10 cellular contexts compared by ENCODE assay signal in the genomic region with DNA sequence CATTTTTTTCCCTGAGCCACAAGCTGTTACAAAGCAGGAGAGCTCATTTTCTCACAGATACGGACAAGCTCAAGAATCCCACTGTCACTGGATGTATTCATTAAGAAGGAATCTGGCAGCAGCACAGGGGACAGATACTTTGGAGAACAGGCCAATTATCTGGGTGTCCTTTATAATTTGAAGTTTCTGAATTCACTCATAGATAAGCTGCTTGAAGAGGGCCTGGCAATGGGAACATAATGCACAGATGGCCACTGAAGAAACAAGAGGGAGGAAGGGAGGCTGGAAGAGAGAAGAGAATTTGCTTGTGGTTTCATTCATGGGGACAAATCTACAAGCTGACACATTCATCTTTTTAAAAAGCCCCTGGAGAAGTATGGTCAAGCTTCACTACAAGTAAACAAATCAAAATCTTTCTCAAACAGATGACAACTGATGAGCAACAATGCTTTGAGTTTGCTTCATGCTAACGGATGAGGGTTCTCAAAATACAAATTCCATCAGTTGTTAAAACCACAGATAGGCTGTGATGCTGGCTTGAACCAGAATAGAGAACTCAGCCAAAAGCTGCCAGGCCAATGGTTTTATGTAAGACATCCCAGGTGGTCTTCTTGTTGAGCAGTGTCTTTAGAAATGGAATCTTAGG. TPM values are rescaled to one million over a fixed set of nuclear protein-coding genes. Genes with fewer than 3 reads are reported as not detected.
A peak's percentile ranks its signal among the peaks of the same experiment; 100 is the strongest.
DNase-seq lines count a peak whose midpoint lies in the region; ATAC-seq and TF ChIP-seq lines count a peak whose summit lies in the region.
"Had no signal": no experiment of that assay in that cellular context is flagged by ENCODE, and none has a peak within 500 bp of the region (broad histone marks: within the 10 kb centered on the region; RNA-seq: fewer than 3 reads in every experiment).

No MANE protein-coding gene starts in this region.

- H3K27ac Mint-ChIP-seq in activated CD4-positive, alpha-beta T cell treated with anti-CD3 and anti-CD28 coated beads, Interleukin-2, amount 10 ng/mL, durations not matched to agents 7 days and 5 days, result peak overlapping the region; percentile 21

- H3K9me3 ChIP-seq in OCI-LY3 (ENCODE audit: insufficient read depth, low read length), result no peaks in the 10 kb centered on the region
- H3K9me3 ChIP-seq in heart left ventricle, result no peaks in the 10 kb centered on the region
- H3K9me3 ChIP-seq in spleen, result no peaks in the 10 kb centered on the region

- TF ChIP-seq CTCF in OCI-LY3 (IDR thresholded peaks at IDR 0.05; ENCODE audit: low read depth, low read length), result no peak
- TF ChIP-seq CTCF in heart left ventricle (IDR thresholded peaks at IDR 0.05), result no peak
- TF ChIP-seq CTCF in spleen (IDR thresholded peaks at IDR 0.05 in 8 of 11, conservative IDR thresholded peaks at IDR 0.05 in 3 of 11), result no peak

- H3K36me3 Mint-ChIP-seq in activated CD4-positive, alpha-beta T cell treated with anti-CD3 and anti-CD28 coated beads, Interleukin-2, amount 10 ng/mL, durations not matched to agents 7 days and 5 days (ENCODE audit: low read depth), result peaks cover 67% of the 10 kb centered on the region

- peaks cover 73% of the 10 kb centered on the region for H4K20me1 ChIP-seq in OCI-LY3 (ENCODE audit: insufficient read depth, low read length)

- CTCF ChIA-PET in activated CD4-positive, alpha-beta T cell treated with anti-CD3 and anti-CD28 coated beads, Interleukin-2, amount 10 ng/mL, durations not matched to agents 7 days and 5 days (lab: Charles Lee), result interaction anchor here (0.5 to 3.4 kb wide), 2 partner anchors 11 to 73 kb away, joined by 3 to 30 read pairs; a partner anchor contains a TSS

- H3K27me3 Mint-ChIP-seq in activated CD4-positive, alpha-beta T cell treated with anti-CD3 and anti-CD28 coated beads, Interleukin-2, amount 10 ng/mL, durations not matched to agents 7 days and 5 days, result no peaks in the 10 kb centered on the region

- no peak for DNase-seq in activated CD4-positive, alpha-beta T cell treated with anti-CD3 and anti-CD28 coated beads, Interleukin-2, amount 10 ng/mL, durations not matched to agents 7 days and 5 days
- DNase-seq in activated CD4-positive, alpha-beta T cell treated with anti-CD3 and anti-CD28 coated beads for 1 hour, result no peak
- DNase-seq in heart left ventricle, result peak in 1 of 5 donors; percentile 28
- no peak for DNase-seq in spleen
- no peak for DNase-seq in NCI-H1417 (lab: John Stamatoyannopoulos, UW)

- peak overlapping the region; percentile 42 for H3K4me2 ChIP-seq in OCI-LY3 (ENCODE audit: low read length)

- H3K36me3 ChIP-seq in OCI-LY3 (replicated peaks; ENCODE audit: low read depth, low read length), result peaks cover 62% of the 10 kb centered on the region
- H3K36me3 ChIP-seq in heart left ventricle, result no peaks in the 10 kb centered on the region
- no peaks in the 10 kb centered on the region for H3K36me3 ChIP-seq in spleen

- WGBS in heart left ventricle, 4 donors, result 25 to 54% (median 47%) methylated on average over 2 of the region's 2 CpGs
- WGBS in spleen, 5 donors, result 37 to 61% (median 54%) methylated on average over 2 of the region's 2 CpGs

- peaks cover 93% of the 10 kb centered on the region for H3K4me1 ChIP-seq in OCI-LY3 (ENCODE audit: low read length)
- peaks cover 0 to 50% (median 23%) of the 10 kb centered on the region in 12 donors for H3K4me1 ChIP-seq in heart left ventricle
- H3K4me1 ChIP-seq in spleen, result peaks cover 48 to 100% (median 92%) of the 10 kb centered on the region in 6 donors

- no peaks in the 10 kb centered on the region for H3K9me3 Mint-ChIP-seq in activated CD4-positive, alpha-beta T cell treated with anti-CD3 and anti-CD28 coated beads, Interleukin-2, amount 10 ng/mL, durations not matched to agents 7 days and 5 days
- H3K9me3 Mint-ChIP-seq: activated naive CD4-positive, alpha-beta T cell treated with anti-CD3 and anti-CD28 coated beads, Interleukin-2, amount 50 U/mL, for 72 hours had no signal

- H3K27me3 ChIP-seq in OCI-LY3 (ENCODE audit: low read depth, low read length) (no peaks in the 10 kb centered on the region), heart left ventricle (no peaks in the 10 kb centered on the region), spleen (replicated peaks in 1 of 7) (no peaks in the 10 kb centered on the region)

- no peak for TF ChIP-seq POLR2A in heart left ventricle (IDR thresholded peaks at IDR 0.05)
- TF ChIP-seq POLR2A in spleen (IDR thresholded peaks at IDR 0.05), result no peak

- no peak overlapping the region for H2AFZ ChIP-seq in OCI-LY3 (ENCODE audit: low read depth, low read length)

- peaks cover 84% of the 10 kb centered on the region for H3K4me1 Mint-ChIP-seq in activated CD4-positive, alpha-beta T cell treated with anti-CD3 and anti-CD28 coated beads, Interleukin-2, amount 10 ng/mL, durations not matched to agents 7 days and 5 days

- H3K4me3 Mint-ChIP-seq in activated CD4-positive, alpha-beta T cell treated with anti-CD3 and anti-CD28 coated beads, Interleukin-2, amount 10 ng/mL, durations not matched to agents 7 days and 5 days, result no peak overlapping the region

- ATAC-seq in heart left ventricle (peak; percentile 65 to 84 (median 80)), HG02852 (IDR thresholded peaks at IDR 0.05; ENCODE audit: unreplicated experiment) (no peak), HG02973 (IDR thresholded peaks at IDR 0.05; ENCODE audit: unreplicated experiment) (no peak)
- ATAC-seq: activated naive CD4-positive, alpha-beta T cell treated with anti-CD3 and anti-CD28 coated beads, Interleukin-2, amount 50 U/mL, for 72 hours; K562 had no signal

- H3K4me3 ChIP-seq in OCI-LY3 (ENCODE audit: low read length) (peak overlapping the region; percentile 8), heart left ventricle (no peak overlapping the region), spleen (no peak overlapping the region)
- H3K4me3 ChIP-seq: K562 had no signal

- peaks cover 100% of the 10 kb centered on the region for H3K79me2 ChIP-seq in OCI-LY3 (ENCODE audit: low read length)

- POLR2A ChIA-PET in activated CD4-positive, alpha-beta T cell treated with anti-CD3 and anti-CD28 coated beads, Interleukin-2, amount 10 ng/mL, durations not matched to agents 7 days and 5 days (lab: Charles Lee), result no interaction called here

- peak overlapping the region; percentile 6 for H3K27ac ChIP-seq in OCI-LY3 (ENCODE audit: low read length)
- H3K27ac ChIP-seq in heart left ventricle, result peak overlapping the region in 9 of 12 donors; percentile 25 to 62 (median 53)
- peak overlapping the region in 7 of 8 donors; percentile 6 to 58 (median 45) for H3K27ac ChIP-seq in spleen

- H3K9ac ChIP-seq in OCI-LY3 (ENCODE audit: low read length), result 0 out of 2 replicates have a peak overlapping the region, but pooled peaks have one; percentile 8

- intact Hi-C loops in heart left ventricle (cut with DNase I), result no loop called here
- intact Hi-C loops in spleen (cut with DNase I; ENCODE audit: low total_unique reads), result no loop called here

RNA-seq across cellular contexts. Expression of a gene that starts 11.9 kb away (rescaled TPM):
- 100 to 1,000 TPM; 113 to 119 TPM for total RNA-seq in activated CD4-positive, alpha-beta T cell treated with anti-CD3 and anti-CD28 coated beads, Interleukin-2, amount 10 ng/mL, durations not matched to agents 7 days and 5 days
- total RNA-seq in heart left ventricle, result 10 to 100 TPM in 4 of 9 donors, 1 to 10 TPM in 5; 4.8 to 24.2 (median 9.1) TPM
- polyA plus RNA-seq in heart left ventricle, result 1 to 10 TPM; 2.9 to 4.5 TPM
- total RNA-seq in spleen, result 100 to 1,000 TPM in 1 of 7 donors, 10 to 100 TPM in 6; 65.7 to 112 (median 83.2) TPM
- 10 to 100 TPM in 2 of 3 donors, 1 to 10 TPM in 1; 9.6 to 18.0 (median 15.0) TPM for polyA plus RNA-seq in spleen

RNA-seq across cellular contexts. Expression of a gene that starts 59.3 kb away (rescaled TPM):
- total RNA-seq in activated CD4-positive, alpha-beta T cell treated with anti-CD3 and anti-CD28 coated beads, Interleukin-2, amount 10 ng/mL, durations not matched to agents 7 days and 5 days, result 10 to 100 TPM; 56.1 to 56.6 TPM
- 10 to 100 TPM; 26.3 to 45.6 (median 41.4) TPM for total RNA-seq in heart left ventricle
- polyA plus RNA-seq in heart left ventricle, result 10 to 100 TPM; 10.7 to 36.5 TPM
- 10 to 100 TPM; 31.1 to 42.2 (median 33.3) TPM for total RNA-seq in spleen
- 10 to 100 TPM in 1 of 3 donors, 1 to 10 TPM in 2; 5.7 to 10.2 (median 8.9) TPM for polyA plus RNA-seq in spleen

Comparison
In these comparisons a context has a peak if more than half of its experiments do, and no peak if none do; other contexts are left out.
1. ATAC-seq: peak in heart left ventricle (4 of 4); none in HG02852 (single experiment) and HG02973 (single experiment).
2. Peak in every context shown above with its lines, with median percentiles within 50 percentile points of each other: H3K27ac ChIP-seq.